In the genomic region with DNA sequence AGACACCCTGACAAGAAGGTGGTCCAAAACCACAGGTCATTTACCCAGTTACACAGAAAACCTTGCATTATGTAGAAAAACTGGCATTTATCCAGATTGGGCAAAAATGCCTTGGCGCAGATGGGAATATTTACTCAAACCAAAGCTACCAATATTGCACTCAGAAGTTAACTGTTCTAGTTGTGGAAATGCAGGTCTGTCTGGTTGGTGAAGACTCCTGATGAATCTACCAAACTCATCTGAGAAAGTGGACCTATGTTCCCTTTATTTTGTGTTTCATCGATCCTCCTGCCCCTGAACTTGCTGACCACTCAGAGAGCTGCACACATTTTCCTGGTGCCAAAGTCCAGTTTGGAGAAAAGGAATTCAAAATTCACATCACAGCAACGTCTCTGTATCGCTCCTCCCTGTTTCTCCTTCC, we compare ENCODE assay signal across 17 cellular contexts.
DNase-seq lines count a peak whose midpoint lies in the region; ATAC-seq and TF ChIP-seq lines count a peak whose summit lies in the region.
"Had no signal": no experiment of that assay in that cellular context is flagged by ENCODE, and none has a peak within 500 bp of the region (broad histone marks: within the 10 kb centered on the region; RNA-seq: fewer than 3 reads in every experiment).

No MANE protein-coding gene starts in this region.

- H2AK5ac ChIP-seq in trophoblast cell (ENCODE audit: low read length): no peak overlapping the region

- no peak overlapping the region for H3K23ac ChIP-seq in trophoblast cell (ENCODE audit: low read length)

- no peak overlapping the region for H2AFZ ChIP-seq in trophoblast cell (ENCODE audit: insufficient read depth, low read length, poor library complexity)

- H3K9ac ChIP-seq in trophoblast cell (ENCODE audit: low read length): no peak overlapping the region

- H3K18ac ChIP-seq in trophoblast cell (ENCODE audit: low read length): no peak overlapping the region

- H3K4me3 Mint-ChIP-seq in CD14-positive monocyte: no peak overlapping the region
- H3K4me3 Mint-ChIP-seq: activated CD8-positive, alpha-beta T cell treated with anti-CD3 and anti-CD28 coated beads for 36 hours; CD4-positive, alpha-beta memory T cell; memory B cell; stimulated activated naive B cell treated with anti-CD40 and anti-IgM and Interleukin-4, amounts not matched to agents 10 μg/mL and 1 μg/mL and 100 μg/mL, for 72 hours had no signal

- H3K4me2 ChIP-seq in trophoblast cell (ENCODE audit: low read length): peak overlapping the region; percentile 56

- H3K27me3 ChIP-seq in trophoblast cell (ENCODE audit: insufficient read depth, low read length): no peaks in the 10 kb centered on the region
- H3K27me3 ChIP-seq: cardiac muscle cell had no signal

- no peak overlapping the region for H4K12ac ChIP-seq in trophoblast cell (ENCODE audit: low read depth, low read length)

- H3K4me3 ChIP-seq in trophoblast cell (ENCODE audit: low read depth, low read length): no peak overlapping the region
- H3K4me3 ChIP-seq in urinary bladder (ENCODE audit: low read depth, low read length): no peak overlapping the region
- H3K4me3 ChIP-seq: cardiac muscle cell, psoas muscle had no signal

- H3K36me3 Mint-ChIP-seq in CD14-positive monocyte: no peaks in the 10 kb centered on the region
- H3K36me3 Mint-ChIP-seq: CD4-positive, alpha-beta memory T cell; memory B cell; stimulated activated naive B cell treated with anti-CD40 and anti-IgM and Interleukin-4, amounts not matched to agents 10 μg/mL and 1 μg/mL and 100 μg/mL, for 72 hours had no signal

- H3K4me1 ChIP-seq in trophoblast cell (ENCODE audit: control insufficient read depth in 1 of 2, insufficient read depth in 2 of 2, low read length in 2 of 2) (peaks cover 7 to 11% of the 10 kb centered on the region in 2 experiments), urinary bladder (ENCODE audit: insufficient read depth) (no peaks in the 10 kb centered on the region)

- TF ChIP-seq CTCF in CD14-positive monocyte (IDR thresholded peaks at IDR 0.05): no peak

- peak overlapping the region; percentile 65 for H2BK12ac ChIP-seq in trophoblast cell (ENCODE audit: low read length)

- no peaks in the 10 kb centered on the region for H3K9me3 Mint-ChIP-seq in CD14-positive monocyte
- H3K9me3 Mint-ChIP-seq: activated CD8-positive, alpha-beta T cell treated with anti-CD3 and anti-CD28 coated beads for 36 hours; CD4-positive, alpha-beta memory T cell; memory B cell; stimulated activated naive B cell treated with anti-CD40 and anti-IgM and Interleukin-4, amounts not matched to agents 10 μg/mL and 1 μg/mL and 100 μg/mL, for 72 hours had no signal

- no peak overlapping the region for H3K27ac Mint-ChIP-seq in CD14-positive monocyte
- H3K27ac Mint-ChIP-seq: activated CD8-positive, alpha-beta T cell treated with anti-CD3 and anti-CD28 coated beads for 36 hours; CD4-positive, alpha-beta memory T cell; memory B cell had no signal

- H3K27ac ChIP-seq in angular gyrus (ENCODE audit: low read depth, low read length) (peak overlapping the region; percentile 41), trophoblast cell (ENCODE audit: low read depth, low read length) (peak overlapping the region; percentile 22), urinary bladder (ENCODE audit: low read depth) (peak overlapping the region; percentile 83)
- H3K27ac ChIP-seq: cardiac muscle cell, psoas muscle, RWPE1 had no signal

- no CpG with 5 or more reads among the region's 4 CpGs for WGBS in trophoblast cell (ENCODE audit: extremely low coverage, insufficient coverage, insufficient read length)
- WGBS in urinary bladder: 57% methylated on average over 4 of the region's 4 CpGs

- DNase-seq in globus pallidus (ENCODE audit: low spot score) (peak; percentile 7), trophoblast cell (no peak), NCI-H510A (lab: John Stamatoyannopoulos, UW) (no peak), CD14-positive monocyte (ENCODE audit: low spot score) (no peak)
- DNase-seq: activated CD8-positive, alpha-beta T cell treated with anti-CD3 and anti-CD28 coated beads for 36 hours; activated gamma-delta T cell treated with Interleukin-2 at 50 U/mL for 16 hours; CD4-positive, alpha-beta memory T cell; NCI-H1105 treated with DMSO at 0.1 percent for 48 hours; stimulated activated CD4-positive, alpha-beta T cell treated with anti-CD3 and anti-CD28 coated beads, Interleukin-4, amount 100 ng/mL, for 4 hours; stimulated activated naive B cell treated with anti-CD40 and anti-IgM and Interleukin-4, amounts not matched to agents 10 μg/mL and 1 μg/mL and 100 μg/mL, for 72 hours had no signal

- H3K36me3 ChIP-seq in trophoblast cell (ENCODE audit: control insufficient read depth in 1 of 2, insufficient read depth in 2 of 2, low read length in 2 of 2): no peaks in the 10 kb centered on the region
- no peaks in the 10 kb centered on the region for H3K36me3 ChIP-seq in urinary bladder (ENCODE audit: insufficient read depth)
- H3K36me3 ChIP-seq: cardiac muscle cell had no signal

- H3K9me3 ChIP-seq in trophoblast cell (ENCODE audit: insufficient read depth, low read depth, low read length): no peaks in the 10 kb centered on the region
- H3K9me3 ChIP-seq: psoas muscle had no signal

- H3K4me1 Mint-ChIP-seq in CD14-positive monocyte: no peaks in the 10 kb centered on the region
- H3K4me1 Mint-ChIP-seq: CD4-positive, alpha-beta memory T cell; memory B cell; stimulated activated naive B cell treated with anti-CD40 and anti-IgM and Interleukin-4, amounts not matched to agents 10 μg/mL and 1 μg/mL and 100 μg/mL, for 72 hours had no signal

- no peaks in the 10 kb centered on the region for H3K27me3 Mint-ChIP-seq in CD14-positive monocyte (ENCODE audit: low read depth in 3 of 3)

- intact Hi-C loops in CD14-positive monocyte (cut with micrococcal nuclease): no loop called here

- H3K14ac ChIP-seq in trophoblast cell (ENCODE audit: low read length): no peak overlapping the region

- H3K79me2 ChIP-seq in trophoblast cell (ENCODE audit: control insufficient read depth, insufficient read depth, low read length, poor library complexity): no peaks in the 10 kb centered on the region

- H4K8ac ChIP-seq in trophoblast cell (ENCODE audit: low read depth, low read length): no peak overlapping the region

- no peak overlapping the region for H4K91ac ChIP-seq in trophoblast cell (ENCODE audit: low read depth, low read length)

- H2BK120ac ChIP-seq in trophoblast cell (ENCODE audit: insufficient read depth, low read length, poor library complexity): no peak overlapping the region

- H2BK5ac ChIP-seq in trophoblast cell (ENCODE audit: low read depth, low read length, poor library complexity): no peak overlapping the region

- H3K4ac ChIP-seq in trophoblast cell (ENCODE audit: low read depth, low read length): no peak overlapping the region

- ATAC-seq in GM18909 (IDR thresholded peaks at IDR 0.05; ENCODE audit: poor library complexity, unreplicated experiment): no peak
- ATAC-seq: activated CD8-positive, alpha-beta T cell treated with anti-CD3 and anti-CD28 coated beads for 36 hours; stimulated activated naive B cell treated with anti-CD40 and anti-IgM and Interleukin-4, amounts not matched to agents 10 μg/mL and 1 μg/mL and 100 μg/mL, for 72 hours had no signal

- H3K79me1 ChIP-seq in trophoblast cell (ENCODE audit: low read length): no peaks in the 10 kb centered on the region

Comparison
In these comparisons a context has a peak if more than half of its experiments do, and no peak if none do; other contexts are left out.
1. H3K27ac ChIP-seq: peak in every context shown above with its lines; median percentile 83 in urinary bladder; 41 in angular gyrus; 22 in trophoblast cell.